Comparison of ENCODE assay signal across 8 cellular contexts in genomic region chr7:29289156-29290021, GRCh38.
DNase-seq lines count a peak whose midpoint lies in the region; ATAC-seq and TF ChIP-seq lines count a peak whose summit lies in the region.

No MANE protein-coding gene starts in this region.

- peaks cover 26% of the 10 kb centered on the region for H3K4me1 Mint-ChIP-seq in chondrocyte (ENCODE audit: low read depth)

- H3K9me3 Mint-ChIP-seq in chondrocyte (ENCODE audit: low read depth), result no peaks in the 10 kb centered on the region

- no peak overlapping the region for H3K9ac ChIP-seq in iPS-15b (ENCODE audit: low read depth, low read length)

- no peak overlapping the region for H3K4me3 Mint-ChIP-seq in chondrocyte (ENCODE audit: unreplicated experiment)

- H3K4me1 ChIP-seq in iPS-15b (ENCODE audit: control insufficient read depth, insufficient read depth, low read length), result peaks cover 18% of the 10 kb centered on the region

- no peaks in the 10 kb centered on the region for H3K36me3 ChIP-seq in iPS-15b (ENCODE audit: control insufficient read depth, insufficient read depth, low read length)

- DNase-seq in NOMO-1 (lab: John Stamatoyannopoulos, UW; ENCODE audit: unreplicated experiment in 2 of 2) (peak; percentile 31 to 67), NOMO-1 treated with dmso at 0.1 percent for 144 hours (lab: John Stamatoyannopoulos, UW; ENCODE audit: unreplicated experiment) (no peak), NCI-H82 treated with DMSO at 0.1 percent for 48 hours (lab: John Stamatoyannopoulos, UW; ENCODE audit: unreplicated experiment) (peak; percentile 97), ureter (ENCODE audit: low spot score) (no peak), GM10266 (ENCODE audit: extremely low spot score) (no peak), chondrocyte (ENCODE audit: low spot score) (no peak)

- TF ChIP-seq CTCF in GM10266 (IDR thresholded peaks at IDR 0.05; ENCODE audit: control insufficient read depth, insufficient read depth, low read depth, missing control alignments) (no peak), chondrocyte (IDR thresholded peaks at IDR 0.05) (no peak)

- peaks cover 6% of the 10 kb centered on the region for H3K27me3 Mint-ChIP-seq in chondrocyte (ENCODE audit: low read depth)

- ATAC-seq in HG03135 (IDR thresholded peaks at IDR 0.05; ENCODE audit: unreplicated experiment), result peak; percentile 61

- no peaks in the 10 kb centered on the region for H3K27me3 ChIP-seq in iPS-15b (ENCODE audit: control insufficient read depth, insufficient read depth, low read length)

- no peaks in the 10 kb centered on the region for H3K36me3 Mint-ChIP-seq in chondrocyte (ENCODE audit: low read depth)

- peak overlapping the region; percentile 7 for H3K4me3 ChIP-seq in iPS-15b (ENCODE audit: low read depth, low read length)

- H3K9me3 ChIP-seq in iPS-15b (ENCODE audit: control insufficient read depth, insufficient read depth, low read length), result no peaks in the 10 kb centered on the region

- H3K27ac Mint-ChIP-seq in chondrocyte (ENCODE audit: unreplicated experiment), result no peak overlapping the region

Comparison
In these comparisons a context has a peak if more than half of its experiments do, and no peak if none do; other contexts are left out.
1. DNase-seq: peak in NOMO-1 (2 of 2) and NCI-H82 treated with DMSO at 0.1 percent for 48 hours (single experiment); none in NOMO-1 treated with dmso at 0.1 percent for 144 hours (single experiment), ureter (single experiment), GM10266 (single experiment) and chondrocyte (single experiment).